ENCODE assay signal across 8 cellular contexts in genomic region chr16:29925805-29926674, GRCh38. TPM values are rescaled to one million over a fixed set of nuclear protein-coding genes. Genes with fewer than 3 reads are reported as not detected.
DNase-seq lines count a peak whose midpoint lies in the region; ATAC-seq and TF ChIP-seq lines count a peak whose summit lies in the region.

KCTD13 (minus strand) TSS chr16:29926226; CDS start chr16:29926033, 193 bp downstream.

- peaks cover 13% of the 10 kb centered on the region for H4K20me1 ChIP-seq in osteoblast (ENCODE audit: insufficient read depth, low read length)

- peaks cover 43% of the 10 kb centered on the region for H3K79me2 ChIP-seq in osteoblast (ENCODE audit: insufficient read depth, low read length)

- H3K4me1 ChIP-seq in osteoblast (ENCODE audit: insufficient read depth, low read length) (peaks cover 17% of the 10 kb centered on the region), thoracic aorta (ENCODE audit: control insufficient read depth in 1 of 2, low read depth in 2 of 2) (peaks cover 6 to 21% of the 10 kb centered on the region in 2 donors)

- peak within 1 kb of the TSS; percentile 94 for H3K27ac Mint-ChIP-seq in activated naive CD4-positive, alpha-beta T cell treated with anti-CD3 and anti-CD28 coated beads, Interleukin-2, amount 50 U/mL, for 24 hours

- H2AFZ ChIP-seq in osteoblast (ENCODE audit: low read length): peak within 1 kb of the TSS; percentile 99

- peak within 1 kb of the TSS; percentile 95 for H3K4me3 ChIP-seq in osteoblast (ENCODE audit: insufficient read depth, low read length)
- H3K4me3 ChIP-seq in thoracic aorta: peak within 1 kb of the TSS; percentile 93

- peaks cover 52% of the 10 kb centered on the region for H3K4me1 Mint-ChIP-seq in activated naive CD4-positive, alpha-beta T cell treated with anti-CD3 and anti-CD28 coated beads, Interleukin-2, amount 50 U/mL, for 24 hours

- H3K27me3 ChIP-seq in osteoblast (ENCODE audit: insufficient read depth, low read length) (no peaks in the 10 kb centered on the region), thoracic aorta (replicated peaks; ENCODE audit: insufficient read depth) (no peaks in the 10 kb centered on the region)

- no peak for TF ChIP-seq CTCF in osteoblast (IDR thresholded peaks at IDR 0.05; ENCODE audit: extremely low read depth, low read depth, low read length)
- TF ChIP-seq CTCF in thoracic aorta (IDR thresholded peaks at IDR 0.05): no peak

- POLR2A ChIA-PET in HEK293T (lab: Yijun Ruan, JAX): interaction anchor here (0.7 to 5.0 kb wide), 32 partner anchors 9 to 166 kb away, joined by 3 to 76 read pairs (median 8); partner anchors contain the start of genes ASPHD1, CDIPT, HIRIP3 and INO80E

- H3K27ac ChIP-seq in osteoblast (ENCODE audit: low read depth, low read length) (peak within 1 kb of the TSS; percentile 84), thoracic aorta (peak within 1 kb of the TSS; percentile 73 to 79)

- peaks cover 2% of the 10 kb centered on the region for H3K36me3 Mint-ChIP-seq in activated naive CD4-positive, alpha-beta T cell treated with anti-CD3 and anti-CD28 coated beads, Interleukin-2, amount 50 U/mL, for 24 hours

- ATAC-seq in SK-N-SH treated with all-trans-retinoic acid at 6 μM for 48 hours (peak; percentile 95), thoracic aorta (ENCODE audit: insufficient number of reproducible peaks, low FRiP score, low read depth) (peak; percentile 92)

- H3K4me2 ChIP-seq in osteoblast (ENCODE audit: insufficient read depth, low read length): peak within 1 kb of the TSS; percentile 100

- CTCF ChIA-PET in HEK293T (lab: Yijun Ruan, JAX): interaction anchor here (0.6 to 1.8 kb wide), 7 partner anchors 10 to 226 kb away, joined by 3 to 5 read pairs (median 3); partner anchors contain the start of gene TMEM219

- peak within 1 kb of the TSS; percentile 91 for H3K4me3 Mint-ChIP-seq in activated naive CD4-positive, alpha-beta T cell treated with anti-CD3 and anti-CD28 coated beads, Interleukin-2, amount 50 U/mL, for 24 hours

- H3K36me3 ChIP-seq in osteoblast (ENCODE audit: insufficient read depth, low read length): peaks cover 16% of the 10 kb centered on the region
- H3K36me3 ChIP-seq in thoracic aorta: peaks cover 8% of the 10 kb centered on the region

- H3K9me3 Mint-ChIP-seq in activated naive CD4-positive, alpha-beta T cell treated with anti-CD3 and anti-CD28 coated beads, Interleukin-2, amount 50 U/mL, for 24 hours: no peaks in the 10 kb centered on the region

- no peaks in the 10 kb centered on the region for H3K27me3 Mint-ChIP-seq in activated naive CD4-positive, alpha-beta T cell treated with anti-CD3 and anti-CD28 coated beads, Interleukin-2, amount 50 U/mL, for 24 hours

- DNase-seq in GM03348 (ENCODE audit: low spot score) (peak; percentile 100), HEK293T (ENCODE audit: extremely low spot score) (peak; percentile 100), MV-4-11 (lab: John Stamatoyannopoulos, UW) (peak; percentile 79), glomerular visceral epithelial cell (ENCODE audit: extremely low spot score) (peak; percentile 87), osteoblast (ENCODE audit: insufficient read length, low spot score, missing footprints) (peak; percentile 99), thoracic aorta (ENCODE audit: low spot score) (peak; percentile 40)

- H3K9me3 ChIP-seq in osteoblast (ENCODE audit: low read depth, low read length): no peaks in the 10 kb centered on the region
- no peaks in the 10 kb centered on the region for H3K9me3 ChIP-seq in thoracic aorta

TF ChIP-seq in HEK293T, 16 proteins besides CTCF, POLR2A, EP300 and RAD21:
- TF ChIP-seq LEF1 (IDR thresholded peaks at IDR 0.05; ENCODE audit: borderline replicate concordance): no peak
- no peak for TF ChIP-seq ARNT (IDR thresholded peaks at IDR 0.05)
- TF ChIP-seq ELF4 (IDR thresholded peaks at IDR 0.05): peak; percentile 40
- TF ChIP-seq L3MBTL2 (conservative IDR thresholded peaks at IDR 0.05): peak; percentile 97

TF ChIP-seq in SK-N-SH treated with all-trans-retinoic acid at 6 μM for 48 hours, 23 proteins besides CTCF, POLR2A, EP300 and RAD21:
- TF ChIP-seq ZNF70 (CRISPR knock-in tag; IDR thresholded peaks at IDR 0.05) (peak; percentile 54; the same call in 1 of the 2 replicates), ZFP30 (CRISPR knock-in tag; IDR thresholded peaks at IDR 0.05) (no peak), GLIS3 (CRISPR knock-in tag; IDR thresholded peaks at IDR 0.05) (no peak)
TF ChIP-seq in SK-N-SH treated with all-trans-retinoic acid at 6 μM for 48 hours: peak in this region for 1.

RNA-seq across cellular contexts. Expression of gene KCTD13, which starts in this region (rescaled TPM):
- total RNA-seq in osteoblast: 8.5 and 11.9 TPM in 2 replicates
- total RNA-seq in thoracic aorta: 10 to 100 TPM; 29.2 to 37.1 TPM

Comparison
In these comparisons a context has a peak if more than half of its experiments do, and no peak if none do; other contexts are left out.
1. Peak in every context shown above with its lines: DNase-seq, ATAC-seq, H3K4me3 ChIP-seq and H3K27ac ChIP-seq.
2. DNase-seq: peak in every context shown above with its lines; median percentile 100 in GM03348; 100 in HEK293T; 99 in osteoblast; 87 in glomerular visceral epithelial cell; 79 in MV-4-11; 40 in thoracic aorta.